ENCODE assay signal across 13 cellular contexts in genomic region chr2:80288576-80288975, GRCh38. TPM values are rescaled to one million over a fixed set of nuclear protein-coding genes. Genes with fewer than 3 reads are reported as not detected.
DNase-seq lines count a peak whose midpoint lies in the region; TF ChIP-seq lines count a peak whose summit lies in the region.
"Had no signal": no experiment of that assay in that cellular context is flagged by ENCODE, and none has a peak within 500 bp of the region (broad histone marks: within the 10 kb centered on the region; RNA-seq: fewer than 3 reads in every experiment).

No MANE protein-coding gene starts in this region.

- TF ChIP-seq CTCF in BJ (IDR thresholded peaks at IDR 0.05; ENCODE audit: insufficient read depth, low read depth, low read length) = peak; percentile 27; the same call in 1 of the 2 replicates
- no peak for TF ChIP-seq CTCF in fibroblast of mammary gland (conservative IDR thresholded peaks at IDR 0.05; ENCODE audit: control insufficient read depth, insufficient read depth, low read depth, low read length)

- no CpG with 5 or more reads among the region's 5 CpGs for WGBS in neuronal stem cell (ENCODE audit: extremely low coverage in 2 of 2, insufficient read length in 2 of 2, insufficient replicate concordance in 1 of 2), 2 donors

- H3K27ac ChIP-seq in neuronal stem cell (replicated peaks; ENCODE audit: low read length) = no peak overlapping the region
- H3K27ac ChIP-seq: brain microvascular endothelial cell, stomach had no signal

- no peaks in the 10 kb centered on the region for H3K79me1 ChIP-seq in neuronal stem cell (ENCODE audit: low read depth, low read length)

- H3K9ac ChIP-seq in neuronal stem cell (ENCODE audit: low read depth, low read length, poor library complexity) = no peak overlapping the region

- POLR2A ChIA-PET in BJ (lab: Charles Lee) = no interaction called here

- no peak overlapping the region for H3K4me2 ChIP-seq in neuronal stem cell (ENCODE audit: insufficient read depth, low read length, poor library complexity, severe bottlenecking)

- no peak overlapping the region for H2BK15ac ChIP-seq in neuronal stem cell (ENCODE audit: low read length)

- H3K4me1 ChIP-seq in neuronal stem cell (ENCODE audit: control insufficient read depth in 2 of 2, insufficient read depth in 1 of 2, low read depth in 1 of 2, low read length in 2 of 2) = no peaks in the 10 kb centered on the region

- no peaks in the 10 kb centered on the region for H3K36me3 ChIP-seq in BJ (ENCODE audit: control insufficient read depth, insufficient read depth, low read length)
- H3K36me3 ChIP-seq in neuronal stem cell (replicated peaks in 1 of 2; ENCODE audit: control insufficient read depth in 2 of 2, insufficient read depth in 2 of 2, low read length in 2 of 2) = no peaks in the 10 kb centered on the region
- H3K36me3 ChIP-seq: brain microvascular endothelial cell, stomach had no signal

- no peak overlapping the region for H3K18ac ChIP-seq in neuronal stem cell (ENCODE audit: low read length)

- H4K8ac ChIP-seq in neuronal stem cell (ENCODE audit: low read depth, low read length) = no peak overlapping the region

- H3K27me3 ChIP-seq in BJ (ENCODE audit: control insufficient read depth, insufficient read depth, low read length) = no peaks in the 10 kb centered on the region; the same call in 1 of the 2 replicates
- no peaks in the 10 kb centered on the region for H3K27me3 ChIP-seq in neuronal stem cell (ENCODE audit: control insufficient read depth in 3 of 3, insufficient read depth in 3 of 3, low read depth in 1 of 3, low read length in 3 of 3)
- H3K27me3 ChIP-seq: brain microvascular endothelial cell, stomach had no signal

- H3K9me3 ChIP-seq in neuronal stem cell (replicated peaks in 1 of 2; ENCODE audit: control insufficient read depth in 2 of 2, insufficient read depth in 1 of 2, low read depth in 1 of 2, low read length in 2 of 2) = no peaks in the 10 kb centered on the region
- H3K9me3 ChIP-seq: stomach had no signal

- H2AFZ ChIP-seq in neuronal stem cell (ENCODE audit: low read length) = peak overlapping the region; percentile 25

- no peak for DNase-seq in BJ (ENCODE audit: low read depth)
- peak; percentile 8 for DNase-seq in NCI-H2227 treated with DMSO at 0.1 percent for 48 hours (lab: John Stamatoyannopoulos, UW)
- DNase-seq in fibroblast of mammary gland (ENCODE audit: low read depth) = peak; percentile 4
- no peak for DNase-seq in neuronal stem cell (ENCODE audit: low spot score)
- DNase-seq in SIG-M5 treated with dmso at 0.1 percent for 504 hours (lab: John Stamatoyannopoulos, UW; ENCODE audit: unreplicated experiment) = no peak
- DNase-seq in activated T-cell treated with anti-CD3 and anti-CD28 coated beads, Interleukin-2, amount 50 U/mL, for 1 hour = no peak
- no peak for DNase-seq in HCEC 1CT
- DNase-seq in NCI-H2029 treated with DMSO at 0.1 percent for 48 hours (lab: John Stamatoyannopoulos, UW) = no peak
- DNase-seq: activated CD8-positive, alpha-beta memory T cell treated with anti-CD3 and anti-CD28 coated beads, Interleukin-2, amount 50 U/mL, for 48 hours; brain microvascular endothelial cell; COR-L47; stimulated activated CD4-positive, alpha-beta T cell treated with anti-CD3 and anti-CD28 coated beads, Interleukin-1b, Interleukin-23, amount 100 ng/mL, for 48 hours; stomach had no signal

- H3K4me3 ChIP-seq in BJ (ENCODE audit: low read depth, low read length) (no peak overlapping the region), fibroblast of mammary gland (ENCODE audit: control insufficient read depth, low read depth, low read length) (no peak overlapping the region), neuronal stem cell (ENCODE audit: low read length in 2 of 2) (no peak overlapping the region)
- H3K4me3 ChIP-seq: stomach had no signal

- H3K14ac ChIP-seq in neuronal stem cell (ENCODE audit: low read length) = no peak overlapping the region

- no peak overlapping the region for H3K4ac ChIP-seq in neuronal stem cell (ENCODE audit: low read length)

- H4K91ac ChIP-seq in neuronal stem cell (ENCODE audit: low read depth, low read length, poor library complexity) = no peak overlapping the region

- H2BK12ac ChIP-seq in neuronal stem cell (ENCODE audit: low read length) = no peak overlapping the region

- no peak overlapping the region for H2BK5ac ChIP-seq in neuronal stem cell (ENCODE audit: low read length)

- no peak overlapping the region for H2BK120ac ChIP-seq in neuronal stem cell (ENCODE audit: low read depth, low read length)

- H2AK5ac ChIP-seq in neuronal stem cell (ENCODE audit: low read depth, low read length) = no peak overlapping the region

- CTCF ChIA-PET in BJ (lab: Yijun Ruan, JAX) = interaction anchor here (1.4 kb wide), 1 partner anchor 211 kb away, joined by 15 read pairs; no protein-coding TSS in a partner anchor

- no peak overlapping the region for H3K23ac ChIP-seq in neuronal stem cell (ENCODE audit: low read depth, low read length, poor library complexity)

RNA-seq across cellular contexts. Expression of gene LRRTM1, which starts 16.0 kb away (rescaled TPM):
- polyA plus RNA-seq in BJ (2011; rRNA removed) = not detected in 2 replicates
- not detected in 2 replicates for polyA minus RNA-seq in BJ (2011; rRNA and poly(A)+ RNA removed)
- polyA plus RNA-seq in neuronal stem cell (2013, experiment 1 of 2) = 0.14 TPM
- 0.10 TPM for polyA plus RNA-seq in neuronal stem cell (2013, experiment 2 of 2)

Comparison
In these comparisons a context has a peak if more than half of its experiments do, and no peak if none do; other contexts are left out.
1. DNase-seq: peak in NCI-H2227 treated with DMSO at 0.1 percent for 48 hours (single experiment) and fibroblast of mammary gland (single experiment); none in BJ (single experiment), neuronal stem cell (single experiment), SIG-M5 treated with dmso at 0.1 percent for 504 hours (single experiment), activated T-cell treated with anti-CD3 and anti-CD28 coated beads, Interleukin-2, amount 50 U/mL, for 1 hour (single experiment), HCEC 1CT (single experiment) and NCI-H2029 treated with DMSO at 0.1 percent for 48 hours (single experiment).